Comparison of ENCODE assay signal across 9 cellular contexts in genomic region chr11:9719949-9720646, GRCh38. TPM values are rescaled to one million over a fixed set of nuclear protein-coding genes. Genes with fewer than 3 reads are reported as not detected.
DNase-seq lines count a peak whose midpoint lies in the region; ATAC-seq and TF ChIP-seq lines count a peak whose summit lies in the region.
"Had no signal": no experiment of that assay in that cellular context is flagged by ENCODE, and none has a peak within 500 bp of the region (broad histone marks: within the 10 kb centered on the region; RNA-seq: fewer than 3 reads in every experiment).

No MANE protein-coding gene starts in this region.

- ATAC-seq in sciatic nerve: peak; percentile 73

- H3K27ac Mint-ChIP-seq in Caco-2 (ENCODE audit: unreplicated experiment): no peak overlapping the region
- no peak overlapping the region for H3K27ac Mint-ChIP-seq in glutamatergic neuron (ENCODE audit: unreplicated experiment)
- no peak overlapping the region for H3K27ac Mint-ChIP-seq in Calu3 (ENCODE audit: unreplicated experiment)

- CTCF ChIA-PET in Caco-2 (lab: Charles Lee): interaction anchor here (0.6 kb wide), 1 partner anchor 68 kb away, joined by 3 read pairs; no protein-coding TSS in a partner anchor
- CTCF ChIA-PET in Calu3 (lab: Charles Lee): interaction anchor here (0.5 to 1.3 kb wide), 2 partner anchors 45 to 106 kb away, joined by 3 to 4 read pairs; no protein-coding TSS in a partner anchor

- H3K4me3 ChIP-seq in GM08714 (ENCODE audit: low read length) (peak overlapping the region; percentile 41; the same call in 1 of the 2 replicates), esophagus (ENCODE audit: low read depth in 1 of 2, low read length in 2 of 2) (no peak overlapping the region), Caco-2 (ENCODE audit: low read depth, low read length) (no peak overlapping the region)

- intact Hi-C loops in sciatic nerve (cut with DNase I): no loop called here
- intact Hi-C loops in Caco-2 (cut with micrococcal nuclease; ENCODE audit: unreplicated experiment): no loop called here
- intact Hi-C loops in head of caudate nucleus (cut with DNase I): no loop called here
- intact Hi-C loops in Calu3 (cut with micrococcal nuclease; ENCODE audit: unreplicated experiment): no loop called here

- DNase-seq in NOMO-1 treated with DMSO at 0.1 percent for 48 hours (lab: John Stamatoyannopoulos, UW; ENCODE audit: unreplicated experiment) (peak; percentile 83), sciatic nerve (ENCODE audit: low spot score) (no peak), Caco-2 (no peak), glutamatergic neuron (no peak), head of caudate nucleus (no peak), Calu3 (no peak)
- DNase-seq: NCI-H510A treated with DMSO at 0.1 percent for 48 hours had no signal

- H3K4me3 Mint-ChIP-seq in Caco-2 (ENCODE audit: unreplicated experiment): no peak overlapping the region
- no peak overlapping the region for H3K4me3 Mint-ChIP-seq in glutamatergic neuron (ENCODE audit: unreplicated experiment)
- H3K4me3 Mint-ChIP-seq in Calu3 (ENCODE audit: low read depth, unreplicated experiment): no peak overlapping the region

- no peaks in the 10 kb centered on the region for H3K4me1 ChIP-seq in esophagus (ENCODE audit: control insufficient read depth in 2 of 2, insufficient read depth in 2 of 2, low read length in 1 of 2)
- H3K4me1 ChIP-seq in Caco-2: no peaks in the 10 kb centered on the region

- no peaks in the 10 kb centered on the region for H3K36me3 ChIP-seq in esophagus (ENCODE audit: control insufficient read depth in 2 of 2, insufficient read depth in 2 of 2, low read length in 1 of 2)
- peaks cover 1% of the 10 kb centered on the region; the same call in 1 of the 2 replicates for H3K36me3 ChIP-seq in Caco-2 (ENCODE audit: control insufficient read depth, insufficient read depth, low read length)

- peaks cover 20% of the 10 kb centered on the region for H3K36me3 Mint-ChIP-seq in Caco-2 (ENCODE audit: insufficient read depth, unreplicated experiment)
- no peaks in the 10 kb centered on the region for H3K36me3 Mint-ChIP-seq in glutamatergic neuron (ENCODE audit: unreplicated experiment)
- H3K36me3 Mint-ChIP-seq in Calu3 (ENCODE audit: insufficient read depth, unreplicated experiment): no peaks in the 10 kb centered on the region

- 61 to 63% methylated on average over 9 of the region's 9 CpGs for WGBS in esophagus, 2 donors

- H3K27me3 ChIP-seq in esophagus (ENCODE audit: control insufficient read depth in 1 of 2, insufficient read depth in 2 of 2, low read length in 2 of 2) (no peaks in the 10 kb centered on the region), Caco-2 (replicated peaks; ENCODE audit: control insufficient read depth, insufficient read depth, low read length) (no peaks in the 10 kb centered on the region)

- H3K9me3 Mint-ChIP-seq in Caco-2 (ENCODE audit: unreplicated experiment) (no peaks in the 10 kb centered on the region), glutamatergic neuron (ENCODE audit: unreplicated experiment) (peaks cover 2% of the 10 kb centered on the region), Calu3 (ENCODE audit: low read depth, unreplicated experiment) (no peaks in the 10 kb centered on the region)

- H3K4me1 Mint-ChIP-seq in Caco-2 (ENCODE audit: low read depth, unreplicated experiment) (peaks cover 6% of the 10 kb centered on the region), glutamatergic neuron (ENCODE audit: low read depth, unreplicated experiment) (peaks cover 3% of the 10 kb centered on the region), Calu3 (ENCODE audit: low read depth, unreplicated experiment) (peaks cover 29% of the 10 kb centered on the region)

- TF ChIP-seq CTCF in Caco-2 (IDR thresholded peaks at IDR 0.05; ENCODE audit: insufficient read depth in 1 of 2, low read depth in 1 of 2, low read length in 1 of 2, severe bottlenecking in 1 of 2, unreplicated experiment in 1 of 2): no peak
- TF ChIP-seq CTCF in glutamatergic neuron (IDR thresholded peaks at IDR 0.05; ENCODE audit: partially characterized antibody, unreplicated experiment): no peak
- TF ChIP-seq CTCF in Calu3 (IDR thresholded peaks at IDR 0.05; ENCODE audit: unreplicated experiment): no peak

- no TSS peak for BruUV-seq in Caco-2 (replicated peaks; lab: Mats Ljungman, UMichigan)
- BruUV-seq in Calu3 (replicated peaks; lab: Mats Ljungman, UMichigan): no TSS peak

- H3K27me3 Mint-ChIP-seq in Caco-2 (ENCODE audit: insufficient read depth, unreplicated experiment) (no peaks in the 10 kb centered on the region), glutamatergic neuron (ENCODE audit: unreplicated experiment) (peaks cover 3% of the 10 kb centered on the region), Calu3 (ENCODE audit: unreplicated experiment) (no peaks in the 10 kb centered on the region)

- POLR2A ChIA-PET in Caco-2 (lab: Charles Lee): no interaction called here

- H3K27ac ChIP-seq in esophagus (ENCODE audit: low read depth in 2 of 2, low read length in 1 of 2): peak overlapping the region; percentile 11 to 34

- H3K9me3 ChIP-seq in esophagus (ENCODE audit: control insufficient read depth in 2 of 2, insufficient read depth in 1 of 2, low read depth in 1 of 2, low read length in 1 of 2) (peaks cover 0 to 2% of the 10 kb centered on the region in 2 donors), Caco-2 (no peaks in the 10 kb centered on the region)

RNA-seq across cellular contexts. Expression of gene SWAP70, which starts 56.2 kb away (rescaled TPM):
- polyA plus RNA-seq in esophagus: 1 to 10 TPM; 7.4 TPM
- total RNA-seq in sciatic nerve (90.1 TPM), Caco-2 (2022) (37.0 and 42.4 TPM in 2 replicates), glutamatergic neuron (ENCODE audit: unreplicated experiment) (8.7 TPM), Calu3 (2022) (19.9 and 20.7 TPM in 2 replicates)
